Comparison of ENCODE assay signal across 18 cellular contexts in the genomic region with DNA sequence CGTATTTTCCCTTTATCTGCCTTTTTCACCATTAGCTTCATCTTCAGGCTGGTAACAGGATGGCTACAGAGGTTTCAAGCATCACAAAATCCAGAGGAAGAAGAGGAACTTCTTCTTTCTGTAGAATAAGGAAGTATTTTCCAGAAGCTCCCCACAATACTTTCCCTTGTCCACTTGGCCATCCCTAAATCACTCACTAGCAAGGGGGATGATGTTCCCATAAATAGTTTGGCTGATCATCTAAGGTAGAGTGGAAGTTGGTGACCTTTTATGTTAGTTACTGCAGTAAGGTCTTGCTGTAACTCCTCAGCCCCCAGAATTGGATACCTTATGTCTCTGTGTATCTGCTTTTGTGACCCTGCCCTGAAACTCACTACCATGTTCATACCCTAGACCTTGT.
"Had no signal": no experiment of that assay in that cellular context is flagged by ENCODE, and none has a peak within 500 bp of the region (broad histone marks: within the 10 kb centered on the region; RNA-seq: fewer than 3 reads in every experiment).

No MANE protein-coding gene starts in this region.

- DNase-seq: activated CD4-positive, alpha-beta memory T cell treated with anti-CD3 and anti-CD28 coated beads for 36 hours; activated CD4-positive, alpha-beta T cell treated with anti-CD3 and anti-CD28 coated beads for 48 hours; activated effector memory CD4-positive, alpha-beta T cell treated with anti-CD3 and anti-CD28 coated beads, Interleukin-2, amount 50 U/mL, for 16 hours; activated naive CD4-positive, alpha-beta T cell treated with anti-CD3 and anti-CD28 coated beads, Interleukin-2, amount 50 U/mL, for 16 hours; activated naive CD8-positive, alpha-beta T cell treated with anti-CD3 and anti-CD28 coated beads, Interleukin-2, amount 50 U/mL, for 24 hours; cerebellar nuclear complex; kidney; lower lobe of right lung; naive thymus-derived CD8-positive, alpha-beta T cell; stimulated activated CD4-positive, alpha-beta T cell treated with anti-CD3 and anti-CD28 coated beads, Interleukin-15, amount 100 ng/mL, for 24 hours; transverse colon; uterus had no signal

- H3K27ac ChIP-seq: coronary artery, lower lobe of right lung, neural progenitor cell, transverse colon, uterus had no signal

- H3K4me2 ChIP-seq: neural progenitor cell, smooth muscle cell had no signal

- H3K4me3 ChIP-seq: coronary artery, lower lobe of right lung, neural progenitor cell, smooth muscle cell, transverse colon, uterus had no signal

- H3K36me3 ChIP-seq: lower lobe of right lung, neural progenitor cell, transverse colon, uterus had no signal

- ATAC-seq: activated naive CD8-positive, alpha-beta T cell treated with anti-CD3 and anti-CD28 coated beads, Interleukin-2, amount 50 U/mL, for 24 hours; lower lobe of right lung; naive thymus-derived CD8-positive, alpha-beta T cell; sciatic nerve; stimulated activated memory B cell treated with anti-CD40 and anti-IgM and Interleukin-4, amounts not matched to agents 10 μg/mL and 1 μg/mL and 100 μg/mL, for 72 hours had no signal

- H2AFZ ChIP-seq: neural progenitor cell had no signal

- H3K4me1 Mint-ChIP-seq: activated naive CD8-positive, alpha-beta T cell treated with anti-CD3 and anti-CD28 coated beads, Interleukin-2, amount 50 U/mL, for 24 hours; naive thymus-derived CD8-positive, alpha-beta T cell; neural progenitor cell; stimulated activated memory B cell treated with anti-CD40 and anti-IgM and Interleukin-4, amounts not matched to agents 10 μg/mL and 1 μg/mL and 100 μg/mL, for 72 hours had no signal

- H3K9me3 ChIP-seq: lower lobe of right lung, transverse colon, uterus had no signal

- H3K4me1 ChIP-seq: lower lobe of right lung, neural progenitor cell, transverse colon, uterus had no signal

- H3K9me3 Mint-ChIP-seq: activated CD4-positive, alpha-beta memory T cell treated with anti-CD3 and anti-CD28 coated beads for 36 hours; activated naive CD8-positive, alpha-beta T cell treated with anti-CD3 and anti-CD28 coated beads, Interleukin-2, amount 50 U/mL, for 24 hours; naive thymus-derived CD8-positive, alpha-beta T cell; neural progenitor cell; stimulated activated memory B cell treated with anti-CD40 and anti-IgM and Interleukin-4, amounts not matched to agents 10 μg/mL and 1 μg/mL and 100 μg/mL, for 72 hours; T-helper 2 cell treated with Interferon-gamma antibody and Interleukin-4, amounts not matched to agents 5 μg/mL and 100 μg/mL, for 36 hours had no signal

- H3K27me3 ChIP-seq: neural progenitor cell, transverse colon, uterus had no signal

- H3K27me3 Mint-ChIP-seq: activated CD4-positive, alpha-beta memory T cell treated with anti-CD3 and anti-CD28 coated beads for 36 hours; activated naive CD8-positive, alpha-beta T cell treated with anti-CD3 and anti-CD28 coated beads, Interleukin-2, amount 50 U/mL, for 24 hours; stimulated activated memory B cell treated with anti-CD40 and anti-IgM and Interleukin-4, amounts not matched to agents 10 μg/mL and 1 μg/mL and 100 μg/mL, for 72 hours had no signal

- H3K9ac ChIP-seq: neural progenitor cell had no signal

- H3K27ac Mint-ChIP-seq: activated CD4-positive, alpha-beta memory T cell treated with anti-CD3 and anti-CD28 coated beads for 36 hours; activated naive CD8-positive, alpha-beta T cell treated with anti-CD3 and anti-CD28 coated beads, Interleukin-2, amount 50 U/mL, for 24 hours; naive thymus-derived CD8-positive, alpha-beta T cell; neural progenitor cell; stimulated activated memory B cell treated with anti-CD40 and anti-IgM and Interleukin-4, amounts not matched to agents 10 μg/mL and 1 μg/mL and 100 μg/mL, for 72 hours; T-helper 2 cell treated with Interferon-gamma antibody and Interleukin-4, amounts not matched to agents 5 μg/mL and 100 μg/mL, for 36 hours had no signal

- H3K36me3 Mint-ChIP-seq: activated CD4-positive, alpha-beta memory T cell treated with anti-CD3 and anti-CD28 coated beads for 36 hours; naive thymus-derived CD8-positive, alpha-beta T cell; neural progenitor cell; stimulated activated memory B cell treated with anti-CD40 and anti-IgM and Interleukin-4, amounts not matched to agents 10 μg/mL and 1 μg/mL and 100 μg/mL, for 72 hours had no signal

- H3K4me3 Mint-ChIP-seq: activated CD4-positive, alpha-beta memory T cell treated with anti-CD3 and anti-CD28 coated beads for 36 hours; activated naive CD8-positive, alpha-beta T cell treated with anti-CD3 and anti-CD28 coated beads, Interleukin-2, amount 50 U/mL, for 24 hours; naive thymus-derived CD8-positive, alpha-beta T cell; neural progenitor cell; stimulated activated memory B cell treated with anti-CD40 and anti-IgM and Interleukin-4, amounts not matched to agents 10 μg/mL and 1 μg/mL and 100 μg/mL, for 72 hours; T-helper 2 cell treated with Interferon-gamma antibody and Interleukin-4, amounts not matched to agents 5 μg/mL and 100 μg/mL, for 36 hours had no signal
